3 cellular contexts compared by ENCODE assay signal in the genomic region with DNA sequence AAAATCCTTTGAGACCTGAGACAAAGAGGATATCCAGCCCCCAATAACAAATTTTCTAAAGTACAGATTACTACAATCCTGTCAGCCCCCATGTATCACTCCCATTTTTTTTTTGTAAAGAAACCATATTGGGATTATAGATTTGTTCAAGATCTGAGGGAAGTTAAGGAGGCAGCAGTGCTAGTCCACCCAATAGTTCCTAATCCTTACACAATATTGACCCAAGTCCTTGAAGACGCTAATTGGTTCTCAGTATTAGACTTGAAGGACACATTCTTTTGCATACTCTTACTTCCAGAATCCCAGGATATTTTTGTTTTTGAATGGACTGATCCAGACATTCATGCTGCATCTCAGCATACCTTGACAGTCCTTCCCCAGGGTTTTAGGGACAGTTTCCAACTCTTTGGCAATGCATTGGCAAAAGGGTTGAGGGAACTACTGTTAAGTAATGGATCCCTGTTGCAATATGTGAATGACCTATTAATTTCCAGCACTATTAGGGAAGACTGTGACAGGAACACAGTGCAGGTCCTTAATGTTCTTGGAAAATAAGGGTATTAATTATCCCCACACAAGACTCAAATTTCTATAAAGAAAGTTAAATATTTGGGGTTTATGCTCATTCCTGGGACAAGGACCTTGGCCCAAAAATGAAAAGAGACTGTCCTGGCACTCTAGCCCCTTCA.
"Had no signal": no experiment of that assay in that cellular context is flagged by ENCODE, and none has a peak within 500 bp of the region (broad histone marks: within the 10 kb centered on the region; RNA-seq: fewer than 3 reads in every experiment).

No MANE protein-coding gene starts in this region.

- ATAC-seq: GM12878 had no signal

- H3K4me3 ChIP-seq: GM12878 had no signal

- DNase-seq: GDM1, GF-D8 had no signal
